Comparison of ENCODE assay signal across 14 cellular contexts in the genomic region with DNA sequence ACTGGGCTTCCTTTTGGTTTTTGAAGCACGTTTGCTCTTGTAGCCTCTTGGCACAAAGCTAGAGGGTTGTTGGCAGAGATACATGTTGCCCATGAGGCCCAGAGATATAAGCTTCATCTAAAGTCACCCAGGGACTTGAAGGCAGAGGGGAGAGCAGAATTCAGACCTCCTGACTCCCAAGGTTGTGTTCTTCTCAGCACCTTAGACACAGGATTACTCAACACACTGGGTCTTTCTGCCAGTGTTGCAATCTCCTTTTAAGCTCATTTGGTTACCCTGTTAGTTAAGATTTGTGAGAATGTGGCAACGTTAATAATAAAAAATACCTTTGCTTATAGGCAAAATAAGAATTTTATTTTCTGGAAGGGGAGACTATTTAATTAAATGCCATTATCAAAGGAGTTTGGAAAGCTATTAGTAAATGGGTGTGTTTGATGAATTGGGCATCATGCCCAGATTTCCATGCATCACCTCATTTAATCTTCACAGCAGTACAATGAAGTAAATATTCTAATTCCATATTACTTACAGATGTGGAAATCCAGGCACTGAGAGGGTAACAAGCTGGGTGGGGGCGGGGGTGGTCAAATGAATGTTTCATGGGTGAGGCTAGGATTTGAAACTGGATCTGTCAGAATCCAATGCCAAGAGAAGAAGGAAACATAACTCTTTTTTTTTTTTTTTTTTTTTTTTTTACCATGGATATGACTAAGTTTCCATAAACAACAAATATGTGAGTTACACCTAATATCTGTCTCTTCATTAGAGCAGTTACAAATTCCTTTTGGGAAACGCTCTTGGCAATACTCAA.
DNase-seq lines count a peak whose midpoint lies in the region; ATAC-seq and TF ChIP-seq lines count a peak whose summit lies in the region.
"Had no signal": no experiment of that assay in that cellular context is flagged by ENCODE, and none has a peak within 500 bp of the region (broad histone marks: within the 10 kb centered on the region; RNA-seq: fewer than 3 reads in every experiment).

No MANE protein-coding gene starts in this region.

- TF ChIP-seq CTCF in astrocyte of the cerebellum (IDR thresholded peaks at IDR 0.05; ENCODE audit: low read depth, low read length, missing control alignments) (no peak), GM23338 (conservative IDR thresholded peaks at IDR 0.05; ENCODE audit: low read depth in 2 of 2) (no peak)

- H3K79me2 ChIP-seq in ACC112 (ENCODE audit: control insufficient read depth, insufficient read depth, low read length, unreplicated experiment) (no peaks in the 10 kb centered on the region), GM23338 (replicated peaks; ENCODE audit: insufficient read depth) (no peaks in the 10 kb centered on the region)

- H3K4me2 ChIP-seq in GM23338, result no peak overlapping the region

- no peaks in the 10 kb centered on the region for H3K36me3 Mint-ChIP-seq in GM23338 (ENCODE audit: low read depth)
- H3K36me3 Mint-ChIP-seq: activated naive CD4-positive, alpha-beta T cell treated with anti-CD3 and anti-CD28 coated beads, Interleukin-2, amount 10 ng/mL, durations not matched to agents 7 days and 5 days; CD14-positive monocyte had no signal

- peaks cover 27% of the 10 kb centered on the region for H3K4me1 ChIP-seq in ACC112 (ENCODE audit: control insufficient read depth, insufficient read depth, low read length, unreplicated experiment)
- peaks cover 2% of the 10 kb centered on the region for H3K4me1 ChIP-seq in right cardiac atrium (ENCODE audit: control insufficient read depth, insufficient read depth, low read length)
- no peaks in the 10 kb centered on the region; the same call in 1 of the 2 replicates for H3K4me1 ChIP-seq in GM23338 (ENCODE audit: insufficient read depth)

- no peak overlapping the region for H3K4me3 Mint-ChIP-seq in GM23338
- H3K4me3 Mint-ChIP-seq: activated naive CD4-positive, alpha-beta T cell treated with anti-CD3 and anti-CD28 coated beads, Interleukin-2, amount 10 ng/mL, durations not matched to agents 7 days and 5 days; CD14-positive monocyte had no signal

- H3K27me3 ChIP-seq in ACC112 (ENCODE audit: insufficient read depth, low read length) (no peaks in the 10 kb centered on the region), right cardiac atrium (ENCODE audit: control insufficient read depth, insufficient read depth) (no peaks in the 10 kb centered on the region), GM23338 (ENCODE audit: insufficient read depth) (no peaks in the 10 kb centered on the region)

- ATAC-seq in right cardiac atrium, result peak; percentile 30 to 51
- no peak for ATAC-seq in GM23338
- ATAC-seq in GM19455 (IDR thresholded peaks at IDR 0.05; ENCODE audit: unreplicated experiment), result no peak
- ATAC-seq: stimulated activated naive CD8-positive, alpha-beta T cell treated with anti-CD3 and anti-CD28 coated beads, Interleukin-15, Interleukin-2, amounts not matched to agents 100 U/mL and 50 U/mL, for 24 hours had no signal

- in situ Hi-C loops in astrocyte of the cerebellum (cut with HindIII; ENCODE audit: low sequenced_read_pairs), result no loop called here

- no peaks in the 10 kb centered on the region for H3K36me3 ChIP-seq in ACC112 (ENCODE audit: insufficient read depth, low read length)
- no peaks in the 10 kb centered on the region for H3K36me3 ChIP-seq in GM23338 (ENCODE audit: insufficient read depth)

- intact Hi-C loops in right cardiac atrium (cut with DNase I), result no loop called here

- H3K27ac Mint-ChIP-seq in GM23338, result no peak overlapping the region
- H3K27ac Mint-ChIP-seq: activated naive CD4-positive, alpha-beta T cell treated with anti-CD3 and anti-CD28 coated beads, Interleukin-2, amount 10 ng/mL, durations not matched to agents 7 days and 5 days; CD14-positive monocyte had no signal

- no peaks in the 10 kb centered on the region for H4K20me1 ChIP-seq in GM23338 (replicated peaks; ENCODE audit: insufficient read depth)

- H3K9me3 Mint-ChIP-seq in GM23338, result no peaks in the 10 kb centered on the region
- H3K9me3 Mint-ChIP-seq: activated naive CD4-positive, alpha-beta T cell treated with anti-CD3 and anti-CD28 coated beads, Interleukin-2, amount 10 ng/mL, durations not matched to agents 7 days and 5 days had no signal

- H3K9me3 ChIP-seq in right cardiac atrium (ENCODE audit: control insufficient read depth, low read length), result no peaks in the 10 kb centered on the region

- H3K27me3 Mint-ChIP-seq in GM23338 (ENCODE audit: insufficient read depth, low read depth, poor library complexity), result no peaks in the 10 kb centered on the region

- no peaks in the 10 kb centered on the region for H3K9me2 ChIP-seq in GM23338 (ENCODE audit: insufficient read depth)

- DNase-seq in HS-5 (ENCODE audit: low read depth) (peak; percentile 53), astrocyte of the cerebellum (ENCODE audit: low read depth) (peak; percentile 8), right cardiac atrium (no peak), SKM-1 (lab: John Stamatoyannopoulos, UW; ENCODE audit: unreplicated experiment) (no peak), RKO (ENCODE audit: low spot score) (no peak), GM23338 (ENCODE audit: low spot score) (no peak)
- DNase-seq: activated CD4-positive, CD25-positive, alpha-beta regulatory T cell treated with anti-CD3 and anti-CD28 coated beads, Interleukin-2, amount 50 U/mL, for 72 hours; activated naive CD4-positive, alpha-beta T cell treated with anti-CD3 and anti-CD28 coated beads, Interleukin-2, amount 10 ng/mL, durations not matched to agents 7 days and 5 days; RPMI8226; stimulated activated CD4-positive, alpha-beta T cell treated with anti-CD3 and anti-CD28 coated beads, Interleukin-12 subunit alpha, Interleukin-12 subunit beta, amount 100 ng/mL, for 4 hours; stimulated activated naive CD8-positive, alpha-beta T cell treated with anti-CD3 and anti-CD28 coated beads, Interleukin-15, Interleukin-2, amounts not matched to agents 100 U/mL and 50 U/mL, for 24 hours had no signal

- H3K4me3 ChIP-seq in ACC112 (ENCODE audit: low read depth, low read length) (no peak overlapping the region), astrocyte of the cerebellum (ENCODE audit: low read depth, low read length) (no peak overlapping the region), right cardiac atrium (ENCODE audit: low read length) (no peak overlapping the region), GM23338 (no peak overlapping the region)

- H3K4me1 Mint-ChIP-seq in GM23338, result no peaks in the 10 kb centered on the region
- H3K4me1 Mint-ChIP-seq: activated naive CD4-positive, alpha-beta T cell treated with anti-CD3 and anti-CD28 coated beads, Interleukin-2, amount 10 ng/mL, durations not matched to agents 7 days and 5 days; CD14-positive monocyte had no signal

- H3K27ac ChIP-seq in ACC112 (ENCODE audit: low read depth, low read length) (peak overlapping the region; percentile 63), right cardiac atrium (ENCODE audit: low read length) (no peak overlapping the region), GM23338 (ENCODE audit: low read depth) (no peak overlapping the region)

- H2AFZ ChIP-seq in ACC112 (ENCODE audit: low read length, unreplicated experiment), result no peak overlapping the region
- no peak overlapping the region for H2AFZ ChIP-seq in GM23338

- 60% methylated on average over 4 of the region's 4 CpGs for WGBS in right cardiac atrium

- H3F3A ChIP-seq in GM23338 (replicated peaks; ENCODE audit: low read depth), result no peaks in the 10 kb centered on the region

TF ChIP-seq in GM23338, 12 proteins besides CTCF, POLR2A, EP300 and RAD21:
- TF ChIP-seq, protein P1, sequence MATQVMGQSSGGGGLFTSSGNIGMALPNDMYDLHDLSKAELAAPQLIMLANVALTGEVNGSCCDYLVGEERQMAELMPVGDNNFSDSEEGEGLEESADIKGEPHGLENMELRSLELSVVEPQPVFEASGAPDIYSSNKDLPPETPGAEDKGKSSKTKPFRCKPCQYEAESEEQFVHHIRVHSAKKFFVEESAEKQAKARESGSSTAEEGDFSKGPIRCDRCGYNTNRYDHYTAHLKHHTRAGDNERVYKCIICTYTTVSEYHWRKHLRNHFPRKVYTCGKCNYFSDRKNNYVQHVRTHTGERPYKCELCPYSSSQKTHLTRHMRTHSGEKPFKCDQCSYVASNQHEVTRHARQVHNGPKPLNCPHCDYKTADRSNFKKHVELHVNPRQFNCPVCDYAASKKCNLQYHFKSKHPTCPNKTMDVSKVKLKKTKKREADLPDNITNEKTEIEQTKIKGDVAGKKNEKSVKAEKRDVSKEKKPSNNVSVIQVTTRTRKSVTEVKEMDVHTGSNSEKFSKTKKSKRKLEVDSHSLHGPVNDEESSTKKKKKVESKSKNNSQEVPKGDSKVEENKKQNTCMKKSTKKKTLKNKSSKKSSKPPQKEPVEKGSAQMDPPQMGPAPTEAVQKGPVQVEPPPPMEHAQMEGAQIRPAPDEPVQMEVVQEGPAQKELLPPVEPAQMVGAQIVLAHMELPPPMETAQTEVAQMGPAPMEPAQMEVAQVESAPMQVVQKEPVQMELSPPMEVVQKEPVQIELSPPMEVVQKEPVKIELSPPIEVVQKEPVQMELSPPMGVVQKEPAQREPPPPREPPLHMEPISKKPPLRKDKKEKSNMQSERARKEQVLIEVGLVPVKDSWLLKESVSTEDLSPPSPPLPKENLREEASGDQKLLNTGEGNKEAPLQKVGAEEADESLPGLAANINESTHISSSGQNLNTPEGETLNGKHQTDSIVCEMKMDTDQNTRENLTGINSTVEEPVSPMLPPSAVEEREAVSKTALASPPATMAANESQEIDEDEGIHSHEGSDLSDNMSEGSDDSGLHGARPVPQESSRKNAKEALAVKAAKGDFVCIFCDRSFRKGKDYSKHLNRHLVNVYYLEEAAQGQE (IDR thresholded peaks at IDR 0.05; ENCODE audit: unreplicated experiment), result no peak
TF ChIP-seq in GM23338: peak in this region for 0.

Comparison
In these comparisons a context has a peak if more than half of its experiments do, and no peak if none do; other contexts are left out.
1. DNase-seq: peak in HS-5 (single experiment) and astrocyte of the cerebellum (single experiment); none in right cardiac atrium (0 of 3), SKM-1 (single experiment), RKO (single experiment) and GM23338 (single experiment).
2. ATAC-seq: peak in right cardiac atrium (2 of 2); none in GM23338 (single experiment) and GM19455 (single experiment).